ENCODE assay signal across 8 cellular contexts in genomic region chr6:156780962-156781705, GRCh38. TPM values are rescaled to one million over a fixed set of nuclear protein-coding genes. Genes with fewer than 3 reads are reported as not detected.
DNase-seq lines count a peak whose midpoint lies in the region.

No MANE protein-coding gene starts in this region.

- no peaks in the 10 kb centered on the region for H3K9me3 Mint-ChIP-seq in T-helper 2 cell treated with Interferon-gamma antibody and Interleukin-4, amounts not matched to agents 5 μg/mL and 100 μg/mL, for 36 hours
- no peaks in the 10 kb centered on the region for H3K9me3 Mint-ChIP-seq in activated CD4-positive, alpha-beta memory T cell treated with anti-CD3 and anti-CD28 coated beads, Interleukin-2, amount 10 ng/mL, durations not matched to agents 7 days and 5 days

- peak overlapping the region; percentile 78 for H3K4me3 ChIP-seq in iPS-11a (ENCODE audit: low read depth, low read length)

- H3K27me3 Mint-ChIP-seq in T-helper 2 cell treated with Interferon-gamma antibody and Interleukin-4, amounts not matched to agents 5 μg/mL and 100 μg/mL, for 36 hours (ENCODE audit: low read depth) = no peaks in the 10 kb centered on the region
- H3K27me3 Mint-ChIP-seq in activated CD4-positive, alpha-beta memory T cell treated with anti-CD3 and anti-CD28 coated beads, Interleukin-2, amount 10 ng/mL, durations not matched to agents 7 days and 5 days = no peaks in the 10 kb centered on the region

- CTCF ChIA-PET in activated CD4-positive, alpha-beta memory T cell treated with anti-CD3 and anti-CD28 coated beads, Interleukin-2, amount 10 ng/mL, durations not matched to agents 7 days and 5 days (lab: Charles Lee) = interaction anchor here (1.0 kb wide), 2 partner anchors 10 to 239 kb away, joined by 4 read pairs; no protein-coding TSS in a partner anchor

- POLR2A ChIA-PET in activated CD4-positive, alpha-beta memory T cell treated with anti-CD3 and anti-CD28 coated beads, Interleukin-2, amount 10 ng/mL, durations not matched to agents 7 days and 5 days (lab: Charles Lee) = interaction anchor here (0.7 to 4.7 kb wide), 16 partner anchors 8 to 1466 kb away, joined by 3 to 78 read pairs (median 4); no protein-coding TSS in a partner anchor

- peak overlapping the region; percentile 83 for H3K27ac Mint-ChIP-seq in T-helper 2 cell treated with Interferon-gamma antibody and Interleukin-4, amounts not matched to agents 5 μg/mL and 100 μg/mL, for 36 hours
- peak overlapping the region; percentile 81 for H3K27ac Mint-ChIP-seq in activated CD4-positive, alpha-beta memory T cell treated with anti-CD3 and anti-CD28 coated beads, Interleukin-2, amount 10 ng/mL, durations not matched to agents 7 days and 5 days

- peaks cover 35% of the 10 kb centered on the region for H3K4me1 Mint-ChIP-seq in T-helper 2 cell treated with Interferon-gamma antibody and Interleukin-4, amounts not matched to agents 5 μg/mL and 100 μg/mL, for 36 hours (ENCODE audit: low read depth)
- H3K4me1 Mint-ChIP-seq in activated CD4-positive, alpha-beta memory T cell treated with anti-CD3 and anti-CD28 coated beads, Interleukin-2, amount 10 ng/mL, durations not matched to agents 7 days and 5 days = peaks cover 34% of the 10 kb centered on the region

- H3K4me3 Mint-ChIP-seq in T-helper 2 cell treated with Interferon-gamma antibody and Interleukin-4, amounts not matched to agents 5 μg/mL and 100 μg/mL, for 36 hours = peak overlapping the region; percentile 79
- H3K4me3 Mint-ChIP-seq in activated CD4-positive, alpha-beta memory T cell treated with anti-CD3 and anti-CD28 coated beads, Interleukin-2, amount 10 ng/mL, durations not matched to agents 7 days and 5 days = peak overlapping the region; percentile 78

- H3K36me3 Mint-ChIP-seq in T-helper 2 cell treated with Interferon-gamma antibody and Interleukin-4, amounts not matched to agents 5 μg/mL and 100 μg/mL, for 36 hours (ENCODE audit: low read depth) = peaks cover 4% of the 10 kb centered on the region
- peaks cover 17% of the 10 kb centered on the region for H3K36me3 Mint-ChIP-seq in activated CD4-positive, alpha-beta memory T cell treated with anti-CD3 and anti-CD28 coated beads, Interleukin-2, amount 10 ng/mL, durations not matched to agents 7 days and 5 days (ENCODE audit: low read depth)

- no peak for DNase-seq in T-helper 2 cell treated with Interferon-gamma antibody and Interleukin-4, amounts not matched to agents 5 μg/mL and 100 μg/mL, for 36 hours (ENCODE audit: low spot score)
- DNase-seq in T-helper 2 cell (no peak), superior temporal gyrus (ENCODE audit: extremely low spot score) (peak; percentile 70), NCI-H1436 treated with DMSO at 0.1 percent for 48 hours (lab: John Stamatoyannopoulos, UW) (no peak)
- DNase-seq in activated CD4-positive, alpha-beta memory T cell treated with anti-CD3 and anti-CD28 coated beads, Interleukin-2, amount 10 ng/mL, durations not matched to agents 7 days and 5 days = no peak
- no peak for DNase-seq in stimulated activated CD4-positive, alpha-beta T cell treated with anti-CD3 and anti-CD28 coated beads, Interleukin-12 subunit alpha, Interleukin-12 subunit beta, amount 100 ng/mL, for 4 hours
- no peak for DNase-seq in activated CD4-positive, alpha-beta T cell treated with anti-CD3 and anti-CD28 coated beads, Interleukin-2, amount 50 U/mL, for 48 hours

RNA-seq across cellular contexts. Expression of gene ARID1B, which starts 4.0 kb away (rescaled TPM):
- total RNA-seq in activated CD4-positive, alpha-beta memory T cell treated with anti-CD3 and anti-CD28 coated beads, Interleukin-2, amount 10 ng/mL, durations not matched to agents 7 days and 5 days = 10 to 100 TPM; 63.4 to 65.5 TPM
